2 cellular contexts compared by ENCODE assay signal in genomic region chr1:153677718-153678518, GRCh38.
TF ChIP-seq lines count a peak whose summit lies in the region.

No MANE protein-coding gene starts in this region.

TF ChIP-seq in IMR-90, 13 proteins besides CTCF, POLR2A, EP300 and RAD21:
- TF ChIP-seq SMC3 (IDR thresholded peaks at IDR 0.05; ENCODE audit: low read depth, low read length) (peak; percentile 62), USF2 (IDR thresholded peaks at IDR 0.05; ENCODE audit: low read depth, low read length) (no peak)

TF ChIP-seq in SK-N-SH, 30 proteins besides CTCF, POLR2A, EP300 and RAD21:
- TF ChIP-seq RCOR1 (IDR thresholded peaks at IDR 0.05; ENCODE audit: low read length) (no peak), SMC3 (IDR thresholded peaks at IDR 0.05; ENCODE audit: low read depth, low read length) (peak; percentile 82), IRF3 (IDR thresholded peaks at IDR 0.05; ENCODE audit: low read depth, low read length) (no peak)
